ENCODE assay signal across 9 cellular contexts in genomic region chr4:55745014-55745413, GRCh38.
"Had no signal": no experiment of that assay in that cellular context is flagged by ENCODE, and none has a peak within 500 bp of the region (broad histone marks: within the 10 kb centered on the region; RNA-seq: fewer than 3 reads in every experiment).

No MANE protein-coding gene starts in this region.

- H3K36me3 ChIP-seq: HAP-1 had no signal

- ATAC-seq: GM23338, HCT116 had no signal

- H3K4me1 ChIP-seq: HAP-1 had no signal

- H3K9me3 ChIP-seq: HAP-1 had no signal

- DNase-seq: GM23248, GOT3, H7, H9, HCEC 1CT, HFFc6 had no signal

- H3K4me3 ChIP-seq: GM23248, GM23338, HAP-1 had no signal

- H3K27ac ChIP-seq: GM23248 had no signal
